In the genomic region with DNA sequence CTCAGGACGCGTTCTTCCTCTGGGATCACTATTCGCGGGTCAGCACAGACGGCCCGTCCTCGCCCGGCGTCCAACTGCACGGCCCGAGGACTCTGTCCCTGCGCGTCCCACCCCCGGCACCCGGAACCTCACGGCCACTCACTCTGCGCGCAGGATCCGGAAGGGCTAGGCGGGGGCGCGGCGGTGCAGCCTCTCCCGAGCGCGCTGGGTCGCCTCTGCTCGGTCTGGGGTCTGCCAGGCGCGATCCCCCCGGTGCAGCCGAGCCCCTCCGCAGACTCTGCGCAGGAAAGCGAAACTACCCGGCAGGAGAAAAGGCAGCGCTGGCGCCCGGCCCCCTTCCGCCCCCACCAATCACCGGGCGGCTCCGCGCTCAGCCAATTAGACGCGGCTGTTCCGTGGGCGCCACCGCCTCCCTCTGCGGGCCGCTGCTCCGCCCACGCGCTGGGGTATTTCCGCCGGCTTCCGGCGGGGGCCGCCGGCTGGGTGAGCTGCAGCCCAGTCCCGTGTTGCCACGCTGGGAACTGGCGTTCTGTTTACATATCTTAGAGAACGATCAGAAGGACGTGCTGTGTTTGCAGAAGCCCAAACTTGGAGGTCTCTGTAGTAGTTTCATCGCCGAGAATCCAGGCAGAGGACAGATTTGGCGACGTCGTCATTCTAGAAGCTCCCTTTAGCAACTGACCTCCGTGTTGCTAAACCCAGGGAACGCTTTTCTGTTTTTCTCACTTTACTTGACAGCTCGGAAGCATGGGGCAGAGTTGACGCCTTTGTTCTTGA, we compare ENCODE assay signal across 8 cellular contexts. TPM values are rescaled to one million over a fixed set of nuclear protein-coding genes. Genes with fewer than 3 reads are reported as not detected.
A peak's percentile ranks its signal among the peaks of the same experiment; 100 is the strongest.
DNase-seq lines count a peak whose midpoint lies in the region; ATAC-seq, FAIRE-seq and TF ChIP-seq lines count a peak whose summit lies in the region.

TSS of gene STAT1 (minus strand) at position 296 of the 777 bp plus-strand sequence. CDS start 4,168 bp downstream, outside the sequence.

- H3K4me1 ChIP-seq in left ventricle myocardium inferior = peaks cover 42% of the 10 kb centered on the region

- H3K4me1 Mint-ChIP-seq in progenitor cell of endocrine pancreas (ENCODE audit: low read depth) = peaks cover 20% of the 10 kb centered on the region

- intact Hi-C loops in left ventricle myocardium inferior (cut with micrococcal nuclease) = no loop called here

- no peaks in the 10 kb centered on the region for H3K9me3 Mint-ChIP-seq in progenitor cell of endocrine pancreas (ENCODE audit: low read depth)

- H3K27ac Mint-ChIP-seq in progenitor cell of endocrine pancreas = no peak within 1 kb of the TSS

- H3K27me3 Mint-ChIP-seq in progenitor cell of endocrine pancreas = no peaks in the 10 kb centered on the region

- peak; percentile 85 for ATAC-seq in HG02798 (IDR thresholded peaks at IDR 0.05; ENCODE audit: poor library complexity, unreplicated experiment)

- DNase-seq in GM12892 (ENCODE audit: insufficient read length) = peak; percentile 90
- DNase-seq in NCI-H1417 treated with DMSO at 0.1 percent for 48 hours (lab: John Stamatoyannopoulos, UW) = peak; percentile 61
- DNase-seq in T follicular helper cell (ENCODE audit: low read depth) = peak; percentile 92
- peak; percentile 84 for DNase-seq in amniotic epithelial cell (ENCODE audit: low read depth)
- DNase-seq in left ventricle myocardium inferior = peak; percentile 94
- DNase-seq in progenitor cell of endocrine pancreas (ENCODE audit: low spot score, unreplicated experiment) = peak; percentile 95
- DNase-seq in ureter (ENCODE audit: low spot score) = peak; percentile 95

- peak within 1 kb of the TSS; percentile 94 for H3K27ac ChIP-seq in left ventricle myocardium inferior (replicated peaks)

- TF ChIP-seq CTCF in left ventricle myocardium inferior (IDR thresholded peaks at IDR 0.05; ENCODE audit: borderline replicate concordance) (peak; percentile 27), progenitor cell of endocrine pancreas (IDR thresholded peaks at IDR 0.05; ENCODE audit: unreplicated experiment) (no peak)

- peak within 1 kb of the TSS; percentile 79 for H3K4me3 ChIP-seq in left ventricle myocardium inferior

- H3K36me3 ChIP-seq in left ventricle myocardium inferior = peaks cover 13% of the 10 kb centered on the region

- TF ChIP-seq POLR2A in GM12892 (IDR thresholded peaks at IDR 0.05; ENCODE audit: low read depth, low read length) = peak; percentile 99

- H3K27me3 ChIP-seq in left ventricle myocardium inferior (ENCODE audit: low read depth) = no peaks in the 10 kb centered on the region

- H3K4me3 Mint-ChIP-seq in progenitor cell of endocrine pancreas (ENCODE audit: low read depth) = no peak within 1 kb of the TSS

- FAIRE-seq in GM12892 (lab: Jason Lieb, UNC) = peak; percentile 97

- peaks cover 6% of the 10 kb centered on the region for H3K36me3 Mint-ChIP-seq in progenitor cell of endocrine pancreas (ENCODE audit: insufficient read depth)

- no peaks in the 10 kb centered on the region for H3K9me3 ChIP-seq in left ventricle myocardium inferior (replicated peaks)

RNA-seq across cellular contexts. Expression of gene STAT1, which starts in this region (rescaled TPM):
- 219 TPM for polyA plus RNA-seq in GM12892 (2012; ENCODE audit: missing spikeins)
- total RNA-seq in left ventricle myocardium inferior = 42.2 TPM
- 264 and 274 TPM in 2 replicates for total RNA-seq in progenitor cell of endocrine pancreas
- 84.1 TPM for total RNA-seq in ureter

Comparison
In these comparisons a context has a peak if more than half of its experiments do, and no peak if none do; other contexts are left out.
1. Peak in every context shown above with its lines: DNase-seq, ATAC-seq, H3K4me3 ChIP-seq and H3K27ac ChIP-seq.